In genomic region chr11:70487160-70487559, GRCh38 we compare ENCODE assay signal across 27 cellular contexts.
"Had no signal": no experiment of that assay in that cellular context is flagged by ENCODE, and none has a peak within 500 bp of the region (broad histone marks: within the 10 kb centered on the region; RNA-seq: fewer than 3 reads in every experiment).

No MANE protein-coding gene starts in this region.

- H3K27ac ChIP-seq: colonic mucosa, epithelial cell of prostate, esophagus squamous epithelium, gastrocnemius medialis, hepatocyte, left ventricle myocardium inferior, lower lobe of right lung had no signal

- H3K9me3 Mint-ChIP-seq: effector memory CD8-positive, alpha-beta T cell had no signal

- H3K27ac Mint-ChIP-seq: dendritic cell treated with granulocyte-macrophage colony-stimulating factor and Interleukin-4, amounts not matched to agents 40 ng/mL and 50 ng/mL, for 4 days; effector memory CD8-positive, alpha-beta T cell; endodermal cell; immature natural killer cell; mesothelial cell of epicardium had no signal

- H3K4me3 Mint-ChIP-seq: dendritic cell treated with granulocyte-macrophage colony-stimulating factor and Interleukin-4, amounts not matched to agents 40 ng/mL and 50 ng/mL, for 4 days; effector memory CD8-positive, alpha-beta T cell; endodermal cell; immature natural killer cell; mesothelial cell of epicardium had no signal

- H2AFZ ChIP-seq: hepatocyte had no signal

- H3K4me1 Mint-ChIP-seq: immature natural killer cell had no signal

- H3K36me3 ChIP-seq: colonic mucosa, esophagus squamous epithelium, gastrocnemius medialis, left ventricle myocardium inferior, lower lobe of right lung had no signal

- DNase-seq: colonic mucosa; cortex of kidney; effector CD8-positive, alpha-beta T cell; effector memory CD8-positive, alpha-beta T cell; endodermal cell; erythroblast; esophagus squamous epithelium; foreskin fibroblast; foreskin melanocyte; gastrocnemius medialis; glutamatergic neuron; head of caudate nucleus; hypothalamus; immature natural killer cell; islet precursor cell; kidney glomerular epithelial cell; left colon; mesenchymal stem cell had no signal

- H3K27me3 Mint-ChIP-seq: dendritic cell treated with granulocyte-macrophage colony-stimulating factor and Interleukin-4, amounts not matched to agents 40 ng/mL and 50 ng/mL, for 4 days had no signal

- H3K36me3 Mint-ChIP-seq: immature natural killer cell, mesothelial cell of epicardium had no signal

- H3K4me3 ChIP-seq: colonic mucosa, esophagus squamous epithelium, gastrocnemius medialis, hepatocyte, left ventricle myocardium inferior, lower lobe of right lung, mucosa of descending colon had no signal

- H3K27me3 ChIP-seq: colonic mucosa, esophagus squamous epithelium, gastrocnemius medialis, hepatocyte had no signal

- H3K4me1 ChIP-seq: colonic mucosa, esophagus squamous epithelium had no signal

- H3K9me3 ChIP-seq: colonic mucosa, gastrocnemius medialis, lower lobe of right lung had no signal

- ATAC-seq: effector memory CD8-positive, alpha-beta T cell; esophagus mucosa; gastrocnemius medialis; left colon; left lobe of liver; lower lobe of right lung; mucosa of descending colon had no signal

- H3K4me2 ChIP-seq: hepatocyte had no signal
